In genomic region chr12:105850103-105850968, GRCh38 we compare ENCODE assay signal across 31 cellular contexts.
"Had no signal": no experiment of that assay in that cellular context is flagged by ENCODE, and none has a peak within 500 bp of the region (broad histone marks: within the 10 kb centered on the region; RNA-seq: fewer than 3 reads in every experiment).

No MANE protein-coding gene starts in this region.

- H3K27me3 ChIP-seq: colonic mucosa, dorsolateral prefrontal cortex, foreskin keratinocyte, heart left ventricle, left lung, neural progenitor cell, right atrium auricular region, suprapubic skin, tibial artery, upper lobe of right lung had no signal

- H2AFZ ChIP-seq: neural progenitor cell, parathyroid adenoma had no signal

- H3K79me2 ChIP-seq: parathyroid adenoma had no signal

- H3K4me1 ChIP-seq: colonic mucosa, foreskin keratinocyte, left lung, neural progenitor cell, parathyroid adenoma, suprapubic skin had no signal

- H3K36me3 ChIP-seq: colonic mucosa, heart left ventricle, left lung, lower lobe of right lung, neural progenitor cell, right atrium auricular region, suprapubic skin, tibial artery, upper lobe of right lung had no signal

- H3K9ac ChIP-seq: neural progenitor cell, parathyroid adenoma had no signal

- H3K4me2 ChIP-seq: neural progenitor cell had no signal

- H3K4me3 ChIP-seq: colonic mucosa, dorsolateral prefrontal cortex, heart left ventricle, left lung, lower lobe of right lung, neural progenitor cell, psoas muscle, right atrium auricular region, suprapubic skin, tibial artery, upper lobe of right lung had no signal

- DNase-seq: activated CD4-positive, alpha-beta memory T cell treated with anti-CD3 and anti-CD28 coated beads for 36 hours; activated CD4-positive, alpha-beta T cell treated with anti-CD3 and anti-CD28 coated beads, Interleukin-2, amount 10 ng/mL, durations not matched to agents 24 days and 14 days; activated CD4-positive, CD25-positive, alpha-beta regulatory T cell treated with anti-CD3 and anti-CD28 coated beads, Interleukin-2, amount 50 U/mL, for 72 hours; activated CD8-positive, alpha-beta memory T cell treated with anti-CD3 and anti-CD28 coated beads, Interleukin-2, amount 50 U/mL, for 48 hours; activated gamma-delta T cell; activated naive CD4-positive, alpha-beta T cell treated with anti-CD3 and anti-CD28 coated beads, Interleukin-2, amount 10 ng/mL, durations not matched to agents 7 days and 5 days; activated naive CD8-positive, alpha-beta T cell treated with anti-CD3 and anti-CD28 coated beads, Interleukin-2, amount 10 ng/mL, durations not matched to agents 7 days and 5 days; activated T-cell treated with anti-CD3 and anti-CD28 coated beads, Interleukin-2, amount 50 U/mL, for 24 hours; amniotic stem cell; colonic mucosa; dorsolateral prefrontal cortex; effector memory CD4-positive, alpha-beta T cell; foreskin keratinocyte; heart left ventricle; kidney glomerular epithelial cell; left lung; lower lobe of right lung; mesenchymal stem cell; natural killer cell; occipital lobe; psoas muscle; stimulated activated CD4-positive, alpha-beta T cell treated with anti-CD3 and anti-CD28 coated beads, Interleukin-15, amount 100 ng/mL, for 24 hours; stimulated activated CD4-positive, alpha-beta T cell treated with anti-CD3 and anti-CD28 coated beads, Interleukin-2, amount 100 ng/mL, for 24 hours; stimulated activated naive CD4-positive, alpha-beta T cell; T-helper 9 cell; tibial artery; upper lobe of right lung had no signal

- H3K9me3 ChIP-seq: colonic mucosa, heart left ventricle, left lung, lower lobe of right lung, psoas muscle, right atrium auricular region, suprapubic skin, tibial artery, upper lobe of right lung had no signal

- H3K27ac ChIP-seq: colonic mucosa, foreskin keratinocyte, heart left ventricle, left lung, lower lobe of right lung, neural progenitor cell, parathyroid adenoma, psoas muscle, right atrium auricular region, suprapubic skin, tibial artery, upper lobe of right lung had no signal
